Comparison of ENCODE assay signal across 32 cellular contexts in the genomic region with DNA sequence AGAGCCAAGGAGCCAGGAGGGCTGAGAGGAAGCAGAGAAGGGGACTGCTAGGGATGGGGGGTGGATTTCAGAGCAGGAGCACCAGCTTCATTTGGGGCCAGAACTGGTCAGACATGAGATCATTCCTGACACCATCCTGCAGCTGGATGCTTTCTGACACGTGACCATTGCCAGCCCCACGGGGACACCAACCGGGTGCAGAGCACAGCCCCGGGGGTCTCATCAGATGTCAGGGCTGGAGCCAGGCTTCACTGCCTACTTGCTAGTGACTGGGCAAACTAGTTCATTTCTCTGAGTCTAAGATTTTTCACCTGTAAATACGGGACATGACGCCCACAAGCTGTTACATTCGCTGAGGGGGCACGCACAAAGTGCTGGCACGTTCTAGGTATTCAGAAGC.
"Had no signal": no experiment of that assay in that cellular context is flagged by ENCODE, and none has a peak within 500 bp of the region (broad histone marks: within the 10 kb centered on the region; RNA-seq: fewer than 3 reads in every experiment).

No MANE protein-coding gene starts in this region.

- H3K27me3 ChIP-seq: brain microvascular endothelial cell, Peyer's patch had no signal

- H3K27ac ChIP-seq: brain microvascular endothelial cell, KMS-11, Peyer's patch, RWPE1, WERI-Rb-1 had no signal

- H3K9ac ChIP-seq: KMS-11 had no signal

- H3K4me2 ChIP-seq: KMS-11 had no signal

- H3K4me1 Mint-ChIP-seq: activated CD4-positive, alpha-beta T cell treated with anti-CD3 and anti-CD28 coated beads, Interleukin-2, amount 10 ng/mL, durations not matched to agents 24 days and 14 days; activated T-helper 17 cell treated with anti-CD3 and anti-CD28 coated beads, Interleukin-2, amount 50 U/mL, for 72 hours had no signal

- H3K4me3 Mint-ChIP-seq: activated CD4-positive, alpha-beta T cell treated with anti-CD3 and anti-CD28 coated beads, Interleukin-2, amount 10 ng/mL, durations not matched to agents 24 days and 14 days; activated CD8-positive, alpha-beta T cell treated with anti-CD3 and anti-CD28 coated beads for 36 hours; activated naive CD8-positive, alpha-beta T cell treated with anti-CD3 and anti-CD28 coated beads for 36 hours; activated T-cell treated with anti-CD3 and anti-CD28 coated beads, Interleukin-2, amount 50 U/mL, for 72 hours; activated T-helper 17 cell treated with anti-CD3 and anti-CD28 coated beads, Interleukin-2, amount 50 U/mL, for 72 hours had no signal

- H3K9me3 ChIP-seq: Peyer's patch had no signal

- H3K36me3 ChIP-seq: brain microvascular endothelial cell, Peyer's patch, WERI-Rb-1 had no signal

- H3K4me1 ChIP-seq: Peyer's patch had no signal

- H3K36me3 Mint-ChIP-seq: activated naive CD8-positive, alpha-beta T cell treated with anti-CD3 and anti-CD28 coated beads for 36 hours had no signal

- H3K27me3 Mint-ChIP-seq: activated CD4-positive, alpha-beta T cell treated with anti-CD3 and anti-CD28 coated beads, Interleukin-2, amount 10 ng/mL, durations not matched to agents 24 days and 14 days; activated naive CD8-positive, alpha-beta T cell treated with anti-CD3 and anti-CD28 coated beads for 36 hours had no signal

- ATAC-seq: activated T-cell treated with anti-CD3 and anti-CD28 coated beads, Interleukin-2, amount 50 U/mL, for 72 hours; activated T-helper 17 cell treated with anti-CD3 and anti-CD28 coated beads, Interleukin-2, amount 50 U/mL, for 72 hours; PC-3; Right ventricle myocardium inferior had no signal

- H3K4me3 ChIP-seq: Peyer's patch had no signal

- H3K9me3 Mint-ChIP-seq: activated CD4-positive, alpha-beta T cell treated with anti-CD3 and anti-CD28 coated beads, Interleukin-2, amount 10 ng/mL, durations not matched to agents 24 days and 14 days; activated CD8-positive, alpha-beta T cell treated with anti-CD3 and anti-CD28 coated beads for 36 hours; activated naive CD8-positive, alpha-beta T cell treated with anti-CD3 and anti-CD28 coated beads for 36 hours; activated T-cell treated with anti-CD3 and anti-CD28 coated beads, Interleukin-2, amount 50 U/mL, for 72 hours; activated T-helper 17 cell treated with anti-CD3 and anti-CD28 coated beads, Interleukin-2, amount 50 U/mL, for 72 hours had no signal

- DNase-seq: activated CD4-positive, alpha-beta T cell treated with anti-CD3 and anti-CD28 coated beads, Interleukin-2, amount 10 ng/mL, durations not matched to agents 24 days and 14 days; activated CD4-positive, alpha-beta T cell treated with anti-CD3 and anti-CD28 coated beads, Interleukin-2, amount 50 U/mL, for 4 hours; activated CD4-positive, CD25-positive, alpha-beta regulatory T cell; activated effector memory CD4-positive, alpha-beta T cell treated with anti-CD3 and anti-CD28 coated beads, Interleukin-2, amount 50 U/mL, for 16 hours; activated naive CD4-positive, alpha-beta T cell; activated naive CD4-positive, alpha-beta T cell treated with anti-CD3 and anti-CD28 coated beads, Interleukin-2, amount 50 U/mL, for 16 hours; activated naive CD8-positive, alpha-beta T cell treated with anti-CD3 and anti-CD28 coated beads for 36 hours; activated T-cell treated with anti-CD3 and anti-CD28 coated beads, Interleukin-2, amount 50 U/mL, for 1 hour; activated T-cell treated with anti-CD3 and anti-CD28 coated beads, Interleukin-2, amount 50 U/mL, for 72 hours; amniotic stem cell; brain microvascular endothelial cell; MM.1S; NCI-H1092; NCI-H1436 treated with DMSO at 0.1 percent for 48 hours; NCI-H1694 treated with DMSO at 0.1 percent for 48 hours; NCI-H2029; NCI-H345; NCI-H524 treated with DMSO at 0.1 percent for 48 hours; NCI-H748 treated with DMSO at 0.1 percent for 48 hours; PC-3; Peyer's patch; SIG-M5; SW 1271; T-helper 1 cell; T-helper 2 cell; T1000; WERI-Rb-1 had no signal

- H3K27ac Mint-ChIP-seq: activated CD4-positive, alpha-beta T cell treated with anti-CD3 and anti-CD28 coated beads, Interleukin-2, amount 10 ng/mL, durations not matched to agents 24 days and 14 days; activated CD8-positive, alpha-beta T cell treated with anti-CD3 and anti-CD28 coated beads for 36 hours; activated naive CD8-positive, alpha-beta T cell treated with anti-CD3 and anti-CD28 coated beads for 36 hours; activated T-cell treated with anti-CD3 and anti-CD28 coated beads, Interleukin-2, amount 50 U/mL, for 72 hours; activated T-helper 17 cell treated with anti-CD3 and anti-CD28 coated beads, Interleukin-2, amount 50 U/mL, for 72 hours had no signal
